In genomic region chr4:105895609-105896460, GRCh38 we compare ENCODE assay signal across 9 cellular contexts. TPM values are rescaled to one million over a fixed set of nuclear protein-coding genes. Genes with fewer than 3 reads are reported as not detected.
A peak's percentile ranks its signal among the peaks of the same experiment; 100 is the strongest.
DNase-seq lines count a peak whose midpoint lies in the region; ATAC-seq and TF ChIP-seq lines count a peak whose summit lies in the region.
"Had no signal": no experiment of that assay in that cellular context is flagged by ENCODE, and none has a peak within 500 bp of the region (broad histone marks: within the 10 kb centered on the region; RNA-seq: fewer than 3 reads in every experiment).

No MANE protein-coding gene starts in this region.

- H3K36me3 Mint-ChIP-seq in chondrocyte (ENCODE audit: low read depth) = peaks cover 2% of the 10 kb centered on the region
- H3K36me3 Mint-ChIP-seq in immature natural killer cell = peaks cover 0 to 7% (median 0%) of the 10 kb centered on the region in 3 donors

- peak overlapping the region; percentile 88 to 93 (median 90) for H3K27ac ChIP-seq in upper lobe of left lung

- H3K9me3 ChIP-seq in upper lobe of left lung = no peaks in the 10 kb centered on the region

- TF ChIP-seq POLR2A in GM18505 (IDR thresholded peaks at IDR 0.05; ENCODE audit: borderline replicate concordance, extremely low read depth, insufficient read depth, insufficient read length) = no peak
- peak in 2 of 4 donors; percentile 22 to 53 for TF ChIP-seq POLR2A in upper lobe of left lung (IDR thresholded peaks at IDR 0.05)

- no peaks in the 10 kb centered on the region for H3K36me3 ChIP-seq in upper lobe of left lung

- ATAC-seq in GM18505 (IDR thresholded peaks at IDR 0.05; ENCODE audit: unreplicated experiment) (peak; percentile 41), GM21825 (IDR thresholded peaks at IDR 0.05; ENCODE audit: unreplicated experiment) (peak; percentile 53), upper lobe of left lung (ENCODE audit: low FRiP score in 2 of 2) (peak; percentile 63 to 75)

- peak overlapping the region; percentile 5 to 75 (median 64) for H3K4me3 ChIP-seq in upper lobe of left lung

- TF ChIP-seq EP300 in upper lobe of left lung (IDR thresholded peaks at IDR 0.05) = no peak

- H3K27me3 Mint-ChIP-seq in chondrocyte (ENCODE audit: low read depth) = peaks cover 87% of the 10 kb centered on the region
- H3K27me3 Mint-ChIP-seq in immature natural killer cell (ENCODE audit: low read depth in 3 of 3) = peaks cover 9 to 22% (median 14%) of the 10 kb centered on the region in 3 donors

- TF ChIP-seq CTCF in chondrocyte (IDR thresholded peaks at IDR 0.05) = peak; percentile 31
- peak in 3 of 6 experiments; percentile 23 to 36 (median 25) for TF ChIP-seq CTCF in upper lobe of left lung (IDR thresholded peaks at IDR 0.05)

- H3K4me3 Mint-ChIP-seq in chondrocyte (ENCODE audit: unreplicated experiment) = peak overlapping the region; percentile 71
- H3K4me3 Mint-ChIP-seq in immature natural killer cell = no peak overlapping the region

- 3 to 4% methylated on average over 50 to 73 of the region's 82 CpGs for WGBS in upper lobe of left lung, 2 donors

- DNase-seq in NCI-H1105 (lab: John Stamatoyannopoulos, UW) (peak; percentile 46), chondrocyte (ENCODE audit: low spot score) (peak; percentile 82), lung microvascular endothelial cell (ENCODE audit: low read depth in 2 of 2) (peak; percentile 4 to 15), upper lobe of left lung (peak; percentile 67 to 88), immature natural killer cell (no peak)
- DNase-seq in central memory CD4-positive, alpha-beta T cell = no peak

- peaks cover 0 to 19% (median 0%) of the 10 kb centered on the region in 4 donors for H3K27me3 ChIP-seq in upper lobe of left lung

- H3K4me1 Mint-ChIP-seq in chondrocyte (ENCODE audit: low read depth) = peaks cover 12% of the 10 kb centered on the region
- no peaks in the 10 kb centered on the region for H3K4me1 Mint-ChIP-seq in immature natural killer cell

- H3K9me3 Mint-ChIP-seq in chondrocyte (ENCODE audit: low read depth) (no peaks in the 10 kb centered on the region), immature natural killer cell (peaks cover 0 to 18% (median 10%) of the 10 kb centered on the region in 6 donors)

- H3K27ac Mint-ChIP-seq in chondrocyte (ENCODE audit: unreplicated experiment) (no peak overlapping the region), immature natural killer cell (no peak overlapping the region)

- peaks cover 4 to 21% (median 13%) of the 10 kb centered on the region in 4 donors for H3K4me1 ChIP-seq in upper lobe of left lung

RNA-seq across cellular contexts. Expression of gene NPNT, which starts 0.6 kb away (rescaled TPM):
- total RNA-seq in chondrocyte (2.7 to 3.2 TPM (median 2.8 TPM) in 3 replicates), lung microvascular endothelial cell (under 0.01 TPM in 2 replicates), upper lobe of left lung (100 to 1,000 TPM; 161 to 339 (median 262) TPM)
- polyA plus RNA-seq in immature natural killer cell = not detected
- total RNA-seq: SK-MEL-5 had no signal

Comparison
In these comparisons a context has a peak if more than half of its experiments do, and no peak if none do; other contexts are left out.
1. DNase-seq: peak in NCI-H1105 (single experiment), chondrocyte (single experiment), lung microvascular endothelial cell (2 of 2) and upper lobe of left lung (2 of 2); none in immature natural killer cell (0 of 3) and central memory CD4-positive, alpha-beta T cell (single experiment).
2. RNA of gene NPNT, which starts 0.6 kb away (total RNA-seq): 161 to 339 TPM in upper lobe of left lung; 2.7 to 3.2 TPM in chondrocyte and under 0.01 TPM in lung microvascular endothelial cell; every median in the first group is over 10 times any median in the second.
3. Peak in every context shown above with its lines, with median percentiles within 50 percentile points of each other: ATAC-seq.